12 cellular contexts compared by ENCODE assay signal in genomic region chr10:17214486-17214885, GRCh38. TPM values are rescaled to one million over a fixed set of nuclear protein-coding genes. Genes with fewer than 3 reads are reported as not detected.
DNase-seq lines count a peak whose midpoint lies in the region; ATAC-seq and TF ChIP-seq lines count a peak whose summit lies in the region.
"Had no signal": no experiment of that assay in that cellular context is flagged by ENCODE, and none has a peak within 500 bp of the region (broad histone marks: within the 10 kb centered on the region; RNA-seq: fewer than 3 reads in every experiment).

No MANE protein-coding gene starts in this region.

- TF ChIP-seq POLR2A in thyroid gland (IDR thresholded peaks at IDR 0.05), result no peak

- no TSS peak for BruUV-seq in MCF 10A (replicated peaks; lab: Mats Ljungman, UMichigan)

- POLR2A ChIA-PET in MCF 10A (lab: Yijun Ruan, JAX), result interaction anchor here (2.2 to 5.0 kb wide), 2 partner anchors 13 to 15 kb away, joined by 33 to 56 read pairs; partner anchors contain the start of genes TRDMT1 and VIM

- H3K4me3 Mint-ChIP-seq in MCF 10A (ENCODE audit: unreplicated experiment), result peak overlapping the region; percentile 67
- H3K4me3 Mint-ChIP-seq: activated naive CD4-positive, alpha-beta T cell treated with anti-CD3 and anti-CD28 coated beads, Interleukin-2, amount 50 U/mL, for 24 hours; IgD-negative memory B cell had no signal

- no peak overlapping the region for H3K9ac ChIP-seq in HUES6 (ENCODE audit: low read length)

- TF ChIP-seq CTCF in MCF 10A (IDR thresholded peaks at IDR 0.05; ENCODE audit: unreplicated experiment) (no peak), thyroid gland (IDR thresholded peaks at IDR 0.05) (no peak)

- WGBS in thyroid gland, 2 donors, result 84 to 87% methylated on average over 4 of the region's 4 CpGs

- H3K9me3 Mint-ChIP-seq in MCF 10A (ENCODE audit: unreplicated experiment), result no peaks in the 10 kb centered on the region
- H3K9me3 Mint-ChIP-seq: IgD-negative memory B cell had no signal

- H3K27me3 ChIP-seq in HUES6 (ENCODE audit: control insufficient read depth, insufficient read depth, low read length), result no peaks in the 10 kb centered on the region
- H3K27me3 ChIP-seq in thyroid gland, result no peaks in the 10 kb centered on the region

- H3K36me3 ChIP-seq in HUES6 (ENCODE audit: control insufficient read depth, insufficient read depth, low read length) (no peaks in the 10 kb centered on the region), thyroid gland (no peaks in the 10 kb centered on the region)
- H3K36me3 ChIP-seq: left ventricle myocardium inferior had no signal

- no peak for ATAC-seq in GM18858 (IDR thresholded peaks at IDR 0.05; ENCODE audit: unreplicated experiment)

- H3K27ac Mint-ChIP-seq in MCF 10A (ENCODE audit: low read depth, unreplicated experiment), result peak overlapping the region; percentile 95
- H3K27ac Mint-ChIP-seq: activated naive CD4-positive, alpha-beta T cell treated with anti-CD3 and anti-CD28 coated beads, Interleukin-2, amount 50 U/mL, for 24 hours; IgD-negative memory B cell had no signal

- H3K27ac ChIP-seq in HUES6 (ENCODE audit: low read depth, low read length) (0 out of 2 replicates have a peak overlapping the region, but pooled peaks have one; percentile 1), thyroid gland (peak overlapping the region; percentile 4 to 69 (median 66))
- H3K27ac ChIP-seq: left ventricle myocardium inferior had no signal

- H3K4me1 Mint-ChIP-seq in MCF 10A (ENCODE audit: insufficient read depth, unreplicated experiment), result peaks cover 30% of the 10 kb centered on the region

- no peaks in the 10 kb centered on the region for H3K36me3 Mint-ChIP-seq in MCF 10A (ENCODE audit: insufficient read depth, unreplicated experiment)
- H3K36me3 Mint-ChIP-seq: IgD-negative memory B cell had no signal

- H3K27me3 Mint-ChIP-seq in MCF 10A (ENCODE audit: insufficient read depth, unreplicated experiment), result no peaks in the 10 kb centered on the region
- H3K27me3 Mint-ChIP-seq: activated naive CD4-positive, alpha-beta T cell treated with anti-CD3 and anti-CD28 coated beads, Interleukin-2, amount 50 U/mL, for 24 hours; IgD-negative memory B cell had no signal

- no peak overlapping the region for H3K4me3 ChIP-seq in HUES6 (ENCODE audit: low read depth, low read length)
- H3K4me3 ChIP-seq in thyroid gland (replicated peaks in 1 of 3), result no peak overlapping the region
- H3K4me3 ChIP-seq: left ventricle myocardium inferior had no signal

- CTCF ChIA-PET in MCF 10A (lab: Yijun Ruan, JAX), result interaction anchor here (0.6 to 1.9 kb wide), 3 partner anchors 13 to 390 kb away, joined by 3 to 15 read pairs (median 6); partner anchors contain the start of gene TRDMT1

- H3K4me1 ChIP-seq in HUES6 (ENCODE audit: control insufficient read depth, insufficient read depth, low read length) (peaks cover 29% of the 10 kb centered on the region), thyroid gland (peaks cover 13 to 16% of the 10 kb centered on the region in 2 donors)

- DNase-seq in MCF 10A (ENCODE audit: unreplicated experiment) (no peak), kidney glomerular epithelial cell (lab: John Stamatoyannopoulos, UW) (peak; percentile 60), thyroid gland (no peak), midbrain (lab: John Stamatoyannopoulos, UW) (no peak), putamen (ENCODE audit: low spot score) (no peak)
- DNase-seq in activated T-cell treated with anti-CD3 and anti-CD28 coated beads, Interleukin-2, amount 50 U/mL, for 1 hour, result no peak
- DNase-seq: left ventricle myocardium inferior, SHP77 treated with DMSO at 0.1 percent for 48 hours had no signal

- intact Hi-C loops in MCF 10A (cut with micrococcal nuclease) (no loop called here), thyroid gland (cut with DNase I) (no loop called here)

- H3K9me3 ChIP-seq in HUES6 (ENCODE audit: control insufficient read depth, insufficient read depth, low read depth, low read length) (no peaks in the 10 kb centered on the region), thyroid gland (no peaks in the 10 kb centered on the region)
- H3K9me3 ChIP-seq: left ventricle myocardium inferior had no signal

RNA-seq across cellular contexts. Expression of gene TRDMT1, which starts 13.0 kb away (rescaled TPM):
- total RNA-seq in MCF 10A (2022), result 5.4 and 8.7 TPM in 2 replicates
- 10 to 100 TPM; 29.4 to 39.7 (median 31.7) TPM for total RNA-seq in thyroid gland

RNA-seq across cellular contexts. Expression of gene VIM, which starts 13.6 kb away (rescaled TPM):
- total RNA-seq in MCF 10A (2022) (1,413 and 1,430 TPM in 2 replicates), thyroid gland (1,000 to 10,000 TPM; 2,201 to 4,711 (median 2,567) TPM)
